In the genomic region with DNA sequence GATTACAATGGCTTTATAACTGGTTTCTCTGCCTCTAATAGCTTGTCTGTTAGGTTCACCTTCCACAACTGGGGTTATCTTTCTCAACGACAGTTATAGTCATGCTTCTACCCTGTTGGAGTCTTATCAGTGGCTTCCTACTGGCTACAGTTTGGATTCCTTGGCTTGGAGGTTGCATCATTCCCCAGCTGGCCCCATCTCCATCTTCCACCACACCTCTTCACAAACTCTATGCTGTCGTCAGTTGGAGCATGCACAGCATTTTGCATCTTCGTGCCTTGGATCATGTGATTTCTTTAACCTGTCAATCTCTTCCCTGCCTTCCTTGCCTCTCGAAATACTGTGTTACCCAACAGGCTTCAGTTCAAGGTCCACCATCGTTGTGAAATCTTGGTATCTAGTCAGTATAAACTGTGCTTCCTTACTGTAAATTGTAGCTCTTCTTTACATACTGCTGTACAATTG, we compare ENCODE assay signal across 1 cellular context.
TF ChIP-seq lines count a peak whose summit lies in the region.

No MANE protein-coding gene starts in this region.

TF ChIP-seq in K562, 482 proteins besides CTCF, POLR2A, EP300 and RAD21 (continued from another document and continues in another):
- TF ChIP-seq PHF20 (IDR thresholded peaks at IDR 0.05; ENCODE audit: partially characterized antibody), result no peak
- TF ChIP-seq, protein P1, sequence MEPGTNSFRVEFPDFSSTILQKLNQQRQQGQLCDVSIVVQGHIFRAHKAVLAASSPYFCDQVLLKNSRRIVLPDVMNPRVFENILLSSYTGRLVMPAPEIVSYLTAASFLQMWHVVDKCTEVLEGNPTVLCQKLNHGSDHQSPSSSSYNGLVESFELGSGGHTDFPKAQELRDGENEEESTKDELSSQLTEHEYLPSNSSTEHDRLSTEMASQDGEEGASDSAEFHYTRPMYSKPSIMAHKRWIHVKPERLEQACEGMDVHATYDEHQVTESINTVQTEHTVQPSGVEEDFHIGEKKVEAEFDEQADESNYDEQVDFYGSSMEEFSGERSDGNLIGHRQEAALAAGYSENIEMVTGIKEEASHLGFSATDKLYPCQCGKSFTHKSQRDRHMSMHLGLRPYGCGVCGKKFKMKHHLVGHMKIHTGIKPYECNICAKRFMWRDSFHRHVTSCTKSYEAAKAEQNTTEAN (CRISPR knock-in tag; IDR thresholded peaks at IDR 0.05), result no peak
- TF ChIP-seq, protein P2, sequence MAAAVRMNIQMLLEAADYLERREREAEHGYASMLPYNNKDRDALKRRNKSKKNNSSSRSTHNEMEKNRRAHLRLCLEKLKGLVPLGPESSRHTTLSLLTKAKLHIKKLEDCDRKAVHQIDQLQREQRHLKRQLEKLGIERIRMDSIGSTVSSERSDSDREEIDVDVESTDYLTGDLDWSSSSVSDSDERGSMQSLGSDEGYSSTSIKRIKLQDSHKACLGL (CRISPR knock-in tag; IDR thresholded peaks at IDR 0.05; ENCODE audit: borderline replicate concordance, poor library complexity, severe bottlenecking), result no peak
- TF ChIP-seq ZNF551 (CRISPR knock-in tag; IDR thresholded peaks at IDR 0.05), result no peak
- TF ChIP-seq, protein P3, sequence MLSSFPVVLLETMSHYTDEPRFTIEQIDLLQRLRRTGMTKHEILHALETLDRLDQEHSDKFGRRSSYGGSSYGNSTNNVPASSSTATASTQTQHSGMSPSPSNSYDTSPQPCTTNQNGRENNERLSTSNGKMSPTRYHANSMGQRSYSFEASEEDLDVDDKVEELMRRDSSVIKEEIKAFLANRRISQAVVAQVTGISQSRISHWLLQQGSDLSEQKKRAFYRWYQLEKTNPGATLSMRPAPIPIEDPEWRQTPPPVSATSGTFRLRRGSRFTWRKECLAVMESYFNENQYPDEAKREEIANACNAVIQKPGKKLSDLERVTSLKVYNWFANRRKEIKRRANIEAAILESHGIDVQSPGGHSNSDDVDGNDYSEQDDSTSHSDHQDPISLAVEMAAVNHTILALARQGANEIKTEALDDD (IDR thresholded peaks at IDR 0.05), result peak; percentile 71
- no peak for TF ChIP-seq RUNX1 (IDR thresholded peaks at IDR 0.05; ENCODE audit: low read depth)
- TF ChIP-seq CBFA2T2 (conservative IDR thresholded peaks at IDR 0.05), result peak; percentile 48
- TF ChIP-seq MYNN (IDR thresholded peaks at IDR 0.05), result no peak
- TF ChIP-seq MYNN (CRISPR knock-in tag; IDR thresholded peaks at IDR 0.05), result no peak
- no peak for TF ChIP-seq NBN (IDR thresholded peaks at IDR 0.05; ENCODE audit: low read depth)
- no peak for TF ChIP-seq TAF15 (IDR thresholded peaks at IDR 0.05; ENCODE audit: low read depth, low read length)
- no peak for TF ChIP-seq XRCC4 (IDR thresholded peaks at IDR 0.05; ENCODE audit: extremely low read depth, insufficient read depth, insufficient read length)
- TF ChIP-seq ZBTB8A (IDR thresholded peaks at IDR 0.05; ENCODE audit: partially characterized antibody), result no peak
- TF ChIP-seq ZNF830 (CRISPR knock-in tag; IDR thresholded peaks at IDR 0.05), result no peak
- TF ChIP-seq, protein P4, sequence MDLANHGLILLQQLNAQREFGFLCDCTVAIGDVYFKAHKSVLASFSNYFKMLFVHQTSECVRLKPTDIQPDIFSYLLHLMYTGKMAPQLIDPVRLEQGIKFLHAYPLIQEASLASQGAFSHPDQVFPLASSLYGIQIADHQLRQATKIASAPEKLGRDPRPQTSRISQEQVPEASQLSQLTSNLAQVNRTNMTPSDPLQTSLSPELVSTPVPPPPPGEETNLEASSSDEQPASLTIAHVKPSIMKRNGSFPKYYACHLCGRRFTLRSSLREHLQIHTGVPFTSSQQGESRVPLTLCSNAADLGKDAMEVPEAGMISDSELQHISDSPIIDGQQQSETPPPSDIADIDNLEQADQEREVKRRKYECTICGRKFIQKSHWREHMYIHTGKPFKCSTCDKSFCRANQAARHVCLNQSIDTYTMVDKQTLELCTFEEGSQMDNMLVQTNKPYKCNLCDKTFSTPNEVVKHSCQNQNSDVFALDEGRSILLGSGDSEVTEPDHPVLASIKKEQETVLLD (IDR thresholded peaks at IDR 0.05), result no peak
- no peak for TF ChIP-seq BRD9 (IDR thresholded peaks at IDR 0.05; ENCODE audit: low read depth, partially characterized antibody)
- no peak for TF ChIP-seq MTA1 (IDR thresholded peaks at IDR 0.05; ENCODE audit: borderline replicate concordance)
- no peak for TF ChIP-seq SAFB (IDR thresholded peaks at IDR 0.05; ENCODE audit: borderline replicate concordance, low read depth, low read length)
- no peak for TF ChIP-seq ZNF263 (CRISPR knock-in tag; IDR thresholded peaks at IDR 0.05; ENCODE audit: borderline replicate concordance)
- no peak for TF ChIP-seq HNRNPLL (IDR thresholded peaks at IDR 0.05; ENCODE audit: low read depth, low read length, poor library complexity, severe bottlenecking)
- TF ChIP-seq, protein P5, sequence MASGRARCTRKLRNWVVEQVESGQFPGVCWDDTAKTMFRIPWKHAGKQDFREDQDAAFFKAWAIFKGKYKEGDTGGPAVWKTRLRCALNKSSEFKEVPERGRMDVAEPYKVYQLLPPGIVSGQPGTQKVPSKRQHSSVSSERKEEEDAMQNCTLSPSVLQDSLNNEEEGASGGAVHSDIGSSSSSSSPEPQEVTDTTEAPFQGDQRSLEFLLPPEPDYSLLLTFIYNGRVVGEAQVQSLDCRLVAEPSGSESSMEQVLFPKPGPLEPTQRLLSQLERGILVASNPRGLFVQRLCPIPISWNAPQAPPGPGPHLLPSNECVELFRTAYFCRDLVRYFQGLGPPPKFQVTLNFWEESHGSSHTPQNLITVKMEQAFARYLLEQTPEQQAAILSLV (tag; IDR thresholded peaks at IDR 0.05), result peak; percentile 79
- TF ChIP-seq, protein P6, sequence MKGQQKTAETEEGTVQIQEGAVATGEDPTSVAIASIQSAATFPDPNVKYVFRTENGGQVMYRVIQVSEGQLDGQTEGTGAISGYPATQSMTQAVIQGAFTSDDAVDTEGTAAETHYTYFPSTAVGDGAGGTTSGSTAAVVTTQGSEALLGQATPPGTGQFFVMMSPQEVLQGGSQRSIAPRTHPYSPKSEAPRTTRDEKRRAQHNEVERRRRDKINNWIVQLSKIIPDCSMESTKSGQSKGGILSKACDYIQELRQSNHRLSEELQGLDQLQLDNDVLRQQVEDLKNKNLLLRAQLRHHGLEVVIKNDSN (CRISPR knock-in tag; IDR thresholded peaks at IDR 0.05), result no peak
- no peak for TF ChIP-seq TFAM (CRISPR knock-in tag; conservative IDR thresholded peaks at IDR 0.05)
- TF ChIP-seq NELFE (IDR thresholded peaks at IDR 0.05; ENCODE audit: insufficient read depth, insufficient read length), result no peak
- no peak for TF ChIP-seq WHSC1 (IDR thresholded peaks at IDR 0.05; ENCODE audit: low read length)
- peak; percentile 52; the same call in 1 of the 2 replicates for TF ChIP-seq KLF6 (CRISPR knock-in tag; IDR thresholded peaks at IDR 0.05; ENCODE audit: borderline replicate concordance)
- TF ChIP-seq ZNF561 (CRISPR knock-in tag; conservative IDR thresholded peaks at IDR 0.05), result no peak
- TF ChIP-seq BACH1 (tag; IDR thresholded peaks at IDR 0.05), result no peak
- TF ChIP-seq SRSF1 (IDR thresholded peaks at IDR 0.05; ENCODE audit: low read depth, low read length), result no peak
- no peak for TF ChIP-seq U2AF2 (optimal IDR thresholded peaks at IDR 0.05; ENCODE audit: low read depth, low read length)
- TF ChIP-seq RHOXF2B (CRISPR knock-in tag; conservative IDR thresholded peaks at IDR 0.05), result no peak
- TF ChIP-seq, protein P7, sequence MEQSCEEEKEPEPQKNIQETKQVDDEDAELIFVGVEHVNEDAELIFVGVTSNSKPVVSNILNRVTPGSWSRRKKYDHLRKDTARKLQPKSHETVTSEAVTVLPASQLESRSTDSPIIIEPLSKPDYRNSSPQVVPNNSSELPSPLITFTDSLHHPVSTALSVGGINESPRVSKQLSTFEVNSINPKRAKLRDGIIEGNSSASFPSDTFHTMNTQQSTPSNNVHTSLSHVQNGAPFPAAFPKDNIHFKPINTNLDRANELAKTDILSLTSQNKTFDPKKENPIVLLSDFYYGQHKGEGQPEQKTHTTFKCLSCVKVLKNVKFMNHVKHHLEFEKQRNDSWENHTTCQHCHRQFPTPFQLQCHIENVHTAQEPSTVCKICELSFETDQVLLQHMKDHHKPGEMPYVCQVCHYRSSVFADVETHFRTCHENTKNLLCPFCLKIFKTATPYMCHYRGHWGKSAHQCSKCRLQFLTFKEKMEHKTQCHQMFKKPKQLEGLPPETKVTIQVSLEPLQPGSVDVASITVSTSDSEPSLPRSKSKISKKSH (CRISPR knock-in tag; IDR thresholded peaks at IDR 0.05), result no peak
- no peak for TF ChIP-seq TSC22D4 (tag; IDR thresholded peaks at IDR 0.05)
- TF ChIP-seq ZNF586 (CRISPR knock-in tag; conservative IDR thresholded peaks at IDR 0.05), result no peak
- 0 out of 2 replicates have a peak, but pooled peaks have one; percentile 40 for TF ChIP-seq HDAC2 (IDR thresholded peaks at IDR 0.05)
- peak; percentile 10; the same call in 1 of the 2 replicates for TF ChIP-seq ESRRA (IDR thresholded peaks at IDR 0.05; ENCODE audit: borderline replicate concordance, low read depth)
- no peak for TF ChIP-seq FOXJ3 (CRISPR knock-in tag; IDR thresholded peaks at IDR 0.05)
- TF ChIP-seq RCOR1 (IDR thresholded peaks at IDR 0.05; ENCODE audit: borderline replicate concordance in 1 of 2, low read depth in 2 of 2, low read length in 2 of 2), result peak in 1 of 2 experiments; percentile 84; a peak in 2 of 4 replicates
- no peak for TF ChIP-seq SMAD1 (IDR thresholded peaks at IDR 0.05; ENCODE audit: low read depth, low read length, partially characterized antibody)
- TF ChIP-seq SLC30A9 (CRISPR knock-in tag; IDR thresholded peaks at IDR 0.05), result no peak
- TF ChIP-seq SRSF9 (IDR thresholded peaks at IDR 0.05; ENCODE audit: borderline replicate concordance, low read depth, low read length), result no peak
- TF ChIP-seq, protein P8, sequence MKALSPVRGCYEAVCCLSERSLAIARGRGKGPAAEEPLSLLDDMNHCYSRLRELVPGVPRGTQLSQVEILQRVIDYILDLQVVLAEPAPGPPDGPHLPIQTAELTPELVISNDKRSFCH (CRISPR knock-in tag; IDR thresholded peaks at IDR 0.05), result no peak
- TF ChIP-seq, protein P8 (tag; IDR thresholded peaks at IDR 0.05), result no peak
- TF ChIP-seq, protein P9, sequence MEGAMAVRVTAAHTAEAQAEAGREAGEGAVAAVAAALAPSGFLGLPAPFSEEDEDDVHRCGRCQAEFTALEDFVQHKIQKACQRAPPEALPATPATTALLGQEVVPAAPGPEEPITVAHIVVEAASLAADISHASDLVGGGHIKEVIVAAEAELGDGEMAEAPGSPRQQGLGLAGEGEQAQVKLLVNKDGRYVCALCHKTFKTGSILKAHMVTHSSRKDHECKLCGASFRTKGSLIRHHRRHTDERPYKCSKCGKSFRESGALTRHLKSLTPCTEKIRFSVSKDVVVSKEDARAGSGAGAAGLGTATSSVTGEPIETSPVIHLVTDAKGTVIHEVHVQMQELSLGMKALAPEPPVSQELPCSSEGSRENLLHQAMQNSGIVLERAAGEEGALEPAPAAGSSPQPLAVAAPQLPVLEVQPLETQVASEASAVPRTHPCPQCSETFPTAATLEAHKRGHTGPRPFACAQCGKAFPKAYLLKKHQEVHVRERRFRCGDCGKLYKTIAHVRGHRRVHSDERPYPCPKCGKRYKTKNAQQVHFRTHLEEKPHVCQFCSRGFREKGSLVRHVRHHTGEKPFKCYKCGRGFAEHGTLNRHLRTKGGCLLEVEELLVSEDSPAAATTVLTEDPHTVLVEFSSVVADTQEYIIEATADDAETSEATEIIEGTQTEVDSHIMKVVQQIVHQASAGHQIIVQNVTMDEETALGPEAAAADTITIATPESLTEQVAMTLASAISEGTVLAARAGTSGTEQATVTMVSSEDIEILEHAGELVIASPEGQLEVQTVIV (CRISPR knock-in tag; IDR thresholded peaks at IDR 0.05; ENCODE audit: borderline replicate concordance), result no peak
- no peak for TF ChIP-seq FOXA1 (IDR thresholded peaks at IDR 0.05; ENCODE audit: borderline replicate concordance)
- TF ChIP-seq ZFPM2 (CRISPR knock-in tag; IDR thresholded peaks at IDR 0.05), result no peak
- no peak for TF ChIP-seq IFI16 (CRISPR knock-in tag; IDR thresholded peaks at IDR 0.05)
- TF ChIP-seq TAL1 (IDR thresholded peaks at IDR 0.05), result peak; percentile 64
- TF ChIP-seq, protein P10, sequence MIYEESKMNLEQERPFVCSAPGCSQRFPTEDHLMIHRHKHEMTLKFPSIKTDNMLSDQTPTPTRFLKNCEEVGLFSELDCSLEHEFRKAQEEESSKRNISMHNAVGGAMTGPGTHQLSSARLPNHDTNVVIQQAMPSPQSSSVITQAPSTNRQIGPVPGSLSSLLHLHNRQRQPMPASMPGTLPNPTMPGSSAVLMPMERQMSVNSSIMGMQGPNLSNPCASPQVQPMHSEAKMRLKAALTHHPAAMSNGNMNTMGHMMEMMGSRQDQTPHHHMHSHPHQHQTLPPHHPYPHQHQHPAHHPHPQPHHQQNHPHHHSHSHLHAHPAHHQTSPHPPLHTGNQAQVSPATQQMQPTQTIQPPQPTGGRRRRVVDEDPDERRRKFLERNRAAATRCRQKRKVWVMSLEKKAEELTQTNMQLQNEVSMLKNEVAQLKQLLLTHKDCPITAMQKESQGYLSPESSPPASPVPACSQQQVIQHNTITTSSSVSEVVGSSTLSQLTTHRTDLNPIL (CRISPR knock-in tag; IDR thresholded peaks at IDR 0.05), result no peak
- no peak for TF ChIP-seq NCOR1 (IDR thresholded peaks at IDR 0.05)
- TF ChIP-seq, protein P11, sequence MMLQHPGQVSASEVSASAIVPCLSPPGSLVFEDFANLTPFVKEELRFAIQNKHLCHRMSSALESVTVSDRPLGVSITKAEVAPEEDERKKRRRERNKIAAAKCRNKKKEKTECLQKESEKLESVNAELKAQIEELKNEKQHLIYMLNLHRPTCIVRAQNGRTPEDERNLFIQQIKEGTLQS (IDR thresholded peaks at IDR 0.05), result peak; percentile 94
- TF ChIP-seq, protein P11 (CRISPR knock-in tag; conservative IDR thresholded peaks at IDR 0.05), result no peak
- peak; percentile 89 for TF ChIP-seq CEBPB (tag; IDR thresholded peaks at IDR 0.05)
- no peak for TF ChIP-seq EP400 (IDR thresholded peaks at IDR 0.05)
- no peak for TF ChIP-seq ESRRB (CRISPR knock-in tag; IDR thresholded peaks at IDR 0.05; ENCODE audit: borderline replicate concordance)
- no peak for TF ChIP-seq ZNF445 (CRISPR knock-in tag; IDR thresholded peaks at IDR 0.05; ENCODE audit: low read depth)
- no peak for TF ChIP-seq STAG1 (CRISPR knock-in tag; IDR thresholded peaks at IDR 0.05; ENCODE audit: borderline replicate concordance)
- TF ChIP-seq MEIS2 (IDR thresholded peaks at IDR 0.05; ENCODE audit: partially characterized antibody), result peak; percentile 45
- TF ChIP-seq EWSR1 (IDR thresholded peaks at IDR 0.05; ENCODE audit: borderline replicate concordance, low read depth, partially characterized antibody), result no peak
- TF ChIP-seq SMAD2 (IDR thresholded peaks at IDR 0.05; ENCODE audit: low read depth, low read length), result no peak
- TF ChIP-seq JUNB (CRISPR knock-in tag; conservative IDR thresholded peaks at IDR 0.05), result no peak
- TF ChIP-seq, protein P12, sequence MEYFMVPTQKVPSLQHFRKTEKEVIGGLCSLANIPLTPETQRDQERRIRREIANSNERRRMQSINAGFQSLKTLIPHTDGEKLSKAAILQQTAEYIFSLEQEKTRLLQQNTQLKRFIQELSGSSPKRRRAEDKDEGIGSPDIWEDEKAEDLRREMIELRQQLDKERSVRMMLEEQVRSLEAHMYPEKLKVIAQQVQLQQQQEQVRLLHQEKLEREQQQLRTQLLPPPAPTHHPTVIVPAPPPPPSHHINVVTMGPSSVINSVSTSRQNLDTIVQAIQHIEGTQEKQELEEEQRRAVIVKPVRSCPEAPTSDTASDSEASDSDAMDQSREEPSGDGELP (CRISPR knock-in tag; IDR thresholded peaks at IDR 0.05; ENCODE audit: borderline replicate concordance), result peak; percentile 56
